8 cellular contexts compared by ENCODE assay signal in the genomic region with DNA sequence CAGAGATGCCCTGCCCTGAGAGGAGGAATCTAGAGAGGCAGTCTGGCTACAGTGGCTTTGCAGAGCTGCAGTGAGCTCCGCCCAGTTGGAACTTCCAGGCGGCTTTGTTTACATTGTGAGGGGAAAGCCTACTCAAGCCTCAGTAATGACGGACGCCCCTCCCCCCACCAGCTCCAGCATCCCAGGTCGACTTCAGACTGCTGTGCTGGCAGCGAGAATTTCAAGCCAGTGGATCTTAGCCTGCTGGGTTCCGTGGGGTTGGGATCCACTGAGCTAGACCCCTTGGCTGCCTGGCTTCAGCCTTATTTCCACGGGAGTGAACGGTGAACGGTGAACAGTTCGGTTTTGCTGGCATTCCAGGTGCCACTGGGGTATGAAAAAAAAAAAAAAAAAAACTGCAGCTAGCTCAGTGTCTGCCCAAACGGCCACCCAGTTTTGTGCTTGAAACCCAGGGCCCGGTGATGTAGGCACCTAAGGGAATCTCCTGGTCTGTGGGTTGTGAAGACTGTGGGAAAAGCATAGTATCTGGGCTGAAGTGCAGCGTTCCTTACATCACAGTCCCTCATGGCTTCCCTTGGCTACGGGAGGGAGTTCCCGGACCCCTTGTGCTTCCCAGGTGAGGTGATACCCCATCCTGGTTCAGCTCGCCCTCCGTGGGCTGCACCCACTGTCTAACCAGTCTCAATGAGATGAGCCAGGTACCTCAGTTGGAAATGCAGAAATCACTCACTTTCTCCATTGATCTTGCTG.
DNase-seq lines count a peak whose midpoint lies in the region; ATAC-seq and TF ChIP-seq lines count a peak whose summit lies in the region.
"Not testable (repeated sequence)": the region's sequence is repeated elsewhere in the genome, so short reads cannot be mapped to it uniquely, and the experiment has no call there.

No MANE protein-coding gene starts in this region.

- intact Hi-C loops in aorta (cut with DNase I), result not testable (repeated sequence)

- not testable (repeated sequence) for H3K4me2 ChIP-seq in GM23248 (ENCODE audit: unreplicated experiment)
- H3K4me2 ChIP-seq in osteoblast (ENCODE audit: insufficient read depth, low read length), result peak overlapping the region; percentile 60

- not testable (repeated sequence) for H2AFZ ChIP-seq in GM23248
- peak overlapping the region; percentile 56 for H2AFZ ChIP-seq in osteoblast (ENCODE audit: low read length)

- H3K9me2 ChIP-seq in GM23248 (ENCODE audit: insufficient read depth), result not testable (repeated sequence)

- not testable (repeated sequence) for H3K79me2 ChIP-seq in GM23248 (ENCODE audit: insufficient read depth); osteoblast (ENCODE audit: insufficient read depth, low read length)

- not testable (repeated sequence) for TF ChIP-seq CTCF in osteoblast (IDR thresholded peaks at IDR 0.05; ENCODE audit: extremely low read depth, low read depth, low read length)

- in situ Hi-C loops in GM23248 (cut with MboI), result not testable (repeated sequence)

- 73 to 78% methylated on average over 17 to 18 of the region's 18 CpGs for WGBS in GM23248 (ENCODE audit: low coverage in 1 of 2, low lambda C conversion rate in 2 of 2, missing lambda C conversion rate in 2 of 2), 2 experiments
- WGBS in aorta, 2 donors, result 30 to 31% methylated on average over 18 of the region's 18 CpGs

- H3K4me1 ChIP-seq in GM23248 (ENCODE audit: insufficient read depth), result peaks cover 12% of the 10 kb centered on the region
- not testable (repeated sequence) for H3K4me1 ChIP-seq in iPS-20b (ENCODE audit: insufficient read depth, low read length); osteoblast (ENCODE audit: insufficient read depth, low read length); aorta (ENCODE audit: control insufficient read depth in 1 of 2, insufficient read depth in 2 of 2, low read length in 2 of 2)

- H3K4me3 ChIP-seq in GM23248; aorta (ENCODE audit: low read length in 2 of 2): not testable (repeated sequence)
- peak overlapping the region; percentile 41 for H3K4me3 ChIP-seq in iPS-20b (ENCODE audit: low read length)
- peak overlapping the region; percentile 35 for H3K4me3 ChIP-seq in osteoblast (ENCODE audit: insufficient read depth, low read length)

- not testable (repeated sequence) for H3K36me3 ChIP-seq in GM23248 (ENCODE audit: low read depth); iPS-20b (ENCODE audit: insufficient read depth, low read depth, low read length); osteoblast (ENCODE audit: insufficient read depth, low read length); aorta (ENCODE audit: control insufficient read depth in 1 of 2, insufficient read depth in 2 of 2, low read length in 1 of 2)

- peak; percentile 49 for DNase-seq in GM23248
- DNase-seq in NCI-H1436 treated with DMSO at 0.1 percent for 48 hours (lab: John Stamatoyannopoulos, UW), result peak; percentile 17
- DNase-seq in NCI-H82 (lab: John Stamatoyannopoulos, UW), result peak; percentile 96
- DNase-seq in amniotic epithelial cell (ENCODE audit: low read depth), result peak; percentile 83
- DNase-seq in osteoblast (ENCODE audit: insufficient read length, low spot score, missing footprints), result not testable (repeated sequence)
- DNase-seq in aorta, result peak; percentile 84 to 86

- not testable (repeated sequence) for H3K9me3 ChIP-seq in GM23248 (ENCODE audit: low read depth); iPS-20b (ENCODE audit: insufficient read depth, low read depth, low read length); osteoblast (ENCODE audit: low read depth, low read length); aorta (ENCODE audit: control insufficient read depth, low read length)

- H3F3A ChIP-seq in GM23248 (ENCODE audit: insufficient read depth), result not testable (repeated sequence)

- H4K20me1 ChIP-seq in GM23248 (ENCODE audit: insufficient read depth); osteoblast (ENCODE audit: insufficient read depth, low read length): not testable (repeated sequence)

- not testable (repeated sequence) for H3K27me3 ChIP-seq in GM23248 (replicated peaks; ENCODE audit: insufficient read depth); iPS-20b (ENCODE audit: insufficient read depth, low read length); osteoblast (ENCODE audit: insufficient read depth, low read length); aorta (ENCODE audit: control insufficient read depth in 1 of 2, insufficient read depth in 2 of 2, low read length in 1 of 2)

- H3K27ac ChIP-seq in GM23248; iPS-20b (ENCODE audit: low read length); osteoblast (ENCODE audit: low read depth, low read length); aorta (ENCODE audit: low read depth in 1 of 2, low read length in 2 of 2): not testable (repeated sequence)

- H3K9ac ChIP-seq in GM23248, result not testable (repeated sequence)
- peak overlapping the region; percentile 65; the same call in 1 of the 2 replicates for H3K9ac ChIP-seq in iPS-20b (ENCODE audit: low read depth, low read length)

- peak; percentile 32 for ATAC-seq in esophagus mucosa
- peak; percentile 46 for ATAC-seq in aorta (ENCODE audit: low FRiP score)
